24 cellular contexts compared by ENCODE assay signal in genomic region chr3:194464692-194465091, GRCh38.
"Had no signal": no experiment of that assay in that cellular context is flagged by ENCODE, and none has a peak within 500 bp of the region (broad histone marks: within the 10 kb centered on the region; RNA-seq: fewer than 3 reads in every experiment).

No MANE protein-coding gene starts in this region.

- H3K27ac Mint-ChIP-seq: activated B cell treated with CpG ODN at 0.5 μM for 24 hours; activated CD8-positive, alpha-beta T cell treated with anti-CD3 and anti-CD28 coated beads, Interleukin-2, amount 10 ng/mL, durations not matched to agents 7 days and 5 days; activated naive CD8-positive, alpha-beta T cell; brain; T-helper 2 cell treated with Interferon-gamma antibody and Interleukin-4, amounts not matched to agents 5 μg/mL and 100 μg/mL, for 36 hours had no signal

- H3K27ac ChIP-seq: SK-N-MC had no signal

- H3K27me3 ChIP-seq: MG63 had no signal

- H3K4me3 Mint-ChIP-seq: activated B cell treated with CpG ODN at 0.5 μM for 24 hours; activated CD8-positive, alpha-beta T cell treated with anti-CD3 and anti-CD28 coated beads, Interleukin-2, amount 10 ng/mL, durations not matched to agents 7 days and 5 days; activated naive CD8-positive, alpha-beta T cell; brain; T-helper 2 cell treated with Interferon-gamma antibody and Interleukin-4, amounts not matched to agents 5 μg/mL and 100 μg/mL, for 36 hours had no signal

- H3K27me3 Mint-ChIP-seq: activated B cell treated with CpG ODN at 0.5 μM for 24 hours; activated naive CD8-positive, alpha-beta T cell; brain had no signal

- H3K4me3 ChIP-seq: MG63, SK-N-MC had no signal

- ATAC-seq: activated CD8-positive, alpha-beta T cell treated with anti-CD3 and anti-CD28 coated beads, Interleukin-2, amount 10 ng/mL, durations not matched to agents 7 days and 5 days; Panc1; Right ventricle myocardium inferior had no signal

- H3K9me3 Mint-ChIP-seq: activated B cell treated with CpG ODN at 0.5 μM for 24 hours; brain; T-helper 2 cell treated with Interferon-gamma antibody and Interleukin-4, amounts not matched to agents 5 μg/mL and 100 μg/mL, for 36 hours had no signal

- DNase-seq: activated B cell treated with CpG ODN at 0.5 μM for 24 hours; activated CD4-positive, alpha-beta T cell treated with anti-CD3 and anti-CD28 coated beads for 1 hour; activated CD4-positive, alpha-beta T cell treated with anti-CD3 and anti-CD28 coated beads, Interleukin-2, amount 50 U/mL, for 1 hour; activated CD8-positive, alpha-beta T cell treated with anti-CD3 and anti-CD28 coated beads, Interleukin-2, amount 10 ng/mL, durations not matched to agents 7 days and 5 days; activated effector memory CD4-positive, alpha-beta T cell treated with Interleukin-2 at 50 U/mL for 16 hours; activated naive CD4-positive, alpha-beta T cell; amygdala; MG63; NCI-H1105; NCI-H1436; NCI-H1694 treated with DMSO at 0.1 percent for 48 hours; NCI-H2081; NCI-H510A treated with DMSO at 0.1 percent for 48 hours; NCI-H69; NK-92 treated with Interleukin-12 subunit alpha and Interleukin-12 subunit beta, amount 100 ng/mL, for 24 hours; OCI-M1; RPMI8226; T-helper 1 cell had no signal
